ENCODE assay signal across 8 cellular contexts in genomic region chr1:15261155-15262002, GRCh38. TPM values are rescaled to one million over a fixed set of nuclear protein-coding genes. Genes with fewer than 3 reads are reported as not detected.
DNase-seq lines count a peak whose midpoint lies in the region; ATAC-seq and TF ChIP-seq lines count a peak whose summit lies in the region.

No MANE protein-coding gene starts in this region.

- no peaks in the 10 kb centered on the region for H3K9me3 Mint-ChIP-seq in natural killer cell treated with Interleukin-12 subunit alpha and Interleukin-12 subunit beta and Interleukin-15 and Interleukin-18, amount 100 ng/mL, for 72 hours

- DNase-seq in Caki2 (ENCODE audit: low read depth) (peak; percentile 11), NCI-H226 (peak; percentile 44), dermis blood vessel endothelial cell (peak; percentile 71), foreskin fibroblast (no peak), NCI-H2227 (lab: John Stamatoyannopoulos, UW; ENCODE audit: unreplicated experiment) (no peak)
- no peak for DNase-seq in natural killer cell treated with Interleukin-12 subunit alpha and Interleukin-12 subunit beta and Interleukin-15 and Interleukin-18, amount 100 ng/mL, for 72 hours (ENCODE audit: low spot score)
- no peak for DNase-seq in activated effector memory CD4-positive, alpha-beta T cell treated with Interleukin-2 at 50 U/mL for 16 hours

- no peak overlapping the region for H3K4me3 ChIP-seq in foreskin fibroblast (ENCODE audit: low read depth in 1 of 2, low read length in 2 of 2)

- H3K4me1 Mint-ChIP-seq in natural killer cell treated with Interleukin-12 subunit alpha and Interleukin-12 subunit beta and Interleukin-15 and Interleukin-18, amount 100 ng/mL, for 72 hours (ENCODE audit: low read depth in 2 of 2): peaks cover 19 to 25% of the 10 kb centered on the region in 2 donors

- no peak for TF ChIP-seq CTCF in foreskin fibroblast (IDR thresholded peaks at IDR 0.05; ENCODE audit: low read depth, low read length)

- peaks cover 20 to 24% of the 10 kb centered on the region in 2 donors for H3K27me3 Mint-ChIP-seq in natural killer cell treated with Interleukin-12 subunit alpha and Interleukin-12 subunit beta and Interleukin-15 and Interleukin-18, amount 100 ng/mL, for 72 hours

- peak overlapping the region; percentile 47 for H3K4me3 Mint-ChIP-seq in natural killer cell treated with Interleukin-12 subunit alpha and Interleukin-12 subunit beta and Interleukin-15 and Interleukin-18, amount 100 ng/mL, for 72 hours

- H3K36me3 Mint-ChIP-seq in natural killer cell treated with Interleukin-12 subunit alpha and Interleukin-12 subunit beta and Interleukin-15 and Interleukin-18, amount 100 ng/mL, for 72 hours: peaks cover 6% of the 10 kb centered on the region

- peak; percentile 73 to 78 for ATAC-seq in natural killer cell treated with Interleukin-12 subunit alpha and Interleukin-12 subunit beta and Interleukin-15 and Interleukin-18, amount 100 ng/mL, for 72 hours
- ATAC-seq in GM21737 (IDR thresholded peaks at IDR 0.05; ENCODE audit: unreplicated experiment): no peak

- H3K27ac Mint-ChIP-seq in natural killer cell treated with Interleukin-12 subunit alpha and Interleukin-12 subunit beta and Interleukin-15 and Interleukin-18, amount 100 ng/mL, for 72 hours: peak overlapping the region in 1 of 2 donors; percentile 70

- in situ Hi-C loops in Caki2 (cut with HindIII; ENCODE audit: low pct_unique_long_range_greater_than_20kb, low sequenced_read_pairs): no loop called here

RNA-seq across cellular contexts. Expression of gene FHAD1, which starts 14.4 kb away (rescaled TPM):
- 1.2 and 18.0 TPM in 2 replicates for total RNA-seq in Caki2 (2014; rRNA removed; shearing (Covaris generic); ENCODE audit: low replicate concordance)
- under 0.01 and 0.23 TPM in 2 replicates for total RNA-seq in dermis blood vessel endothelial cell
- total RNA-seq in natural killer cell treated with Interleukin-12 subunit alpha and Interleukin-12 subunit beta and Interleukin-15 and Interleukin-18, amount 100 ng/mL, for 72 hours: under 1 TPM in 1 of 2 donors, not detected in 1; 0.42 TPM

Comparison
In these comparisons a context has a peak if more than half of its experiments do, and no peak if none do; other contexts are left out.
1. DNase-seq: peak in Caki2 (single experiment), NCI-H226 (single experiment) and dermis blood vessel endothelial cell (single experiment); none in natural killer cell treated with Interleukin-12 subunit alpha and Interleukin-12 subunit beta and Interleukin-15 and Interleukin-18, amount 100 ng/mL, for 72 hours (single experiment), activated effector memory CD4-positive, alpha-beta T cell treated with Interleukin-2 at 50 U/mL for 16 hours (single experiment), foreskin fibroblast (0 of 2) and NCI-H2227 (single experiment).